ENCODE assay signal across 11 cellular contexts in genomic region chr16:17784073-17784472, GRCh38.
DNase-seq lines count a peak whose midpoint lies in the region; ATAC-seq, FAIRE-seq and TF ChIP-seq lines count a peak whose summit lies in the region.
"Had no signal": no experiment of that assay in that cellular context is flagged by ENCODE, and none has a peak within 500 bp of the region (broad histone marks: within the 10 kb centered on the region; RNA-seq: fewer than 3 reads in every experiment).

No MANE protein-coding gene starts in this region.

- FAIRE-seq in kidney (lab: Jason Lieb, UNC) = no peak

- WGBS in right cardiac atrium = 13% methylated on average over 6 of the region's 6 CpGs

- POLR2A ChIA-PET in A673 (lab: Charles Lee; ENCODE audit: low non-redundant PET) = no interaction called here

- ATAC-seq in RWPE2 (ENCODE audit: low read depth) (peak; percentile 64), GM18873 (IDR thresholded peaks at IDR 0.05; ENCODE audit: low FRiP score, unreplicated experiment) (no peak), left ventricle myocardium superior (no peak), right cardiac atrium (no peak)

- H3K4me3 ChIP-seq in A673 (ENCODE audit: low read depth, low read length, poor library complexity, severe bottlenecking) = no peak overlapping the region
- H3K4me3 ChIP-seq in HFF-Myc (replicated peaks; ENCODE audit: low read depth, low read length) = no peak overlapping the region
- no peak overlapping the region for H3K4me3 ChIP-seq in RWPE2 (ENCODE audit: severe bottlenecking)
- no peak overlapping the region for H3K4me3 ChIP-seq in kidney (ENCODE audit: low read length in 2 of 2)
- no peak overlapping the region for H3K4me3 ChIP-seq in right cardiac atrium (ENCODE audit: low read length)

- CTCF ChIA-PET in A673 (lab: Charles Lee) = no interaction called here

- H3K27me3 ChIP-seq in A673 (replicated peaks; ENCODE audit: insufficient read depth, low read depth, low read length, poor library complexity) (no peaks in the 10 kb centered on the region), RWPE2 (ENCODE audit: insufficient read depth, poor library complexity, severe bottlenecking) (peaks cover 11% of the 10 kb centered on the region), right cardiac atrium (ENCODE audit: control insufficient read depth, insufficient read depth) (no peaks in the 10 kb centered on the region)

- H3K9ac ChIP-seq in kidney (ENCODE audit: low read length in 2 of 2) = no peak overlapping the region

- TF ChIP-seq CTCF in A673 (conservative IDR thresholded peaks at IDR 0.05; ENCODE audit: low read depth, low read length) (no peak), HFF-Myc (IDR thresholded peaks at IDR 0.05; ENCODE audit: low read depth, low read length, missing control alignments) (no peak), RWPE2 (IDR thresholded peaks at IDR 0.05; ENCODE audit: poor library complexity, severe bottlenecking) (no peak), kidney (IDR thresholded peaks at IDR 0.05; ENCODE audit: borderline replicate concordance, extremely low read depth, insufficient read depth) (no peak)

- DNase-seq in A673 (ENCODE audit: low spot score) = peak; percentile 42
- peak; percentile 48 for DNase-seq in HFF-Myc (ENCODE audit: extremely low read depth, low read depth)
- no peak for DNase-seq in RWPE2 (ENCODE audit: low spot score)
- DNase-seq in fibroblast of peridontal ligament (ENCODE audit: extremely low read depth) = peak; percentile 52
- DNase-seq in kidney = no peak
- no peak for DNase-seq in left ventricle myocardium superior
- DNase-seq in right cardiac atrium = no peak
- DNase-seq: activated naive CD4-positive, alpha-beta T cell treated with Interleukin-2 at 50 U/mL for 16 hours; NCI-H1930; SHP77 treated with DMSO at 0.1 percent for 48 hours had no signal

- H3K27ac ChIP-seq in A673 (ENCODE audit: low read depth, low read length, poor library complexity, severe bottlenecking) (no peak overlapping the region), RWPE2 (ENCODE audit: poor library complexity, severe bottlenecking) (no peak overlapping the region), kidney (ENCODE audit: low read depth in 2 of 2, low read length in 2 of 2) (no peak overlapping the region), right cardiac atrium (ENCODE audit: low read length) (no peak overlapping the region)

- H3K36me3 ChIP-seq in A673 (ENCODE audit: insufficient read depth, low read length, poor library complexity, severe bottlenecking) (no peaks in the 10 kb centered on the region), RWPE2 (ENCODE audit: low read depth) (no peaks in the 10 kb centered on the region), kidney (ENCODE audit: control insufficient read depth in 1 of 2, insufficient read depth in 2 of 2, low read length in 2 of 2) (no peaks in the 10 kb centered on the region)

- H3K9me3 ChIP-seq in A673 (ENCODE audit: low read depth, low read length, poor library complexity, severe bottlenecking) (no peaks in the 10 kb centered on the region), RWPE2 (ENCODE audit: severe bottlenecking) (no peaks in the 10 kb centered on the region), kidney (ENCODE audit: control insufficient read depth in 1 of 2, low read length in 2 of 2) (no peaks in the 10 kb centered on the region), right cardiac atrium (ENCODE audit: control insufficient read depth, low read length) (no peaks in the 10 kb centered on the region)

- no TSS peak for BruUV-seq in A673 (replicated peaks; lab: Mats Ljungman, UMichigan)

- H3K4me1 ChIP-seq in A673 (ENCODE audit: insufficient read depth, low read length, poor library complexity, severe bottlenecking) = no peaks in the 10 kb centered on the region
- H3K4me1 ChIP-seq in RWPE2 (ENCODE audit: insufficient read depth, poor library complexity, severe bottlenecking) = peaks cover under 1% of the 10 kb centered on the region
- H3K4me1 ChIP-seq in kidney (ENCODE audit: control insufficient read depth in 1 of 2, insufficient read depth in 1 of 2, low read depth in 1 of 2, low read length in 2 of 2) = no peaks in the 10 kb centered on the region
- no peaks in the 10 kb centered on the region for H3K4me1 ChIP-seq in right cardiac atrium (ENCODE audit: control insufficient read depth, insufficient read depth, low read length)

- intact Hi-C loops in A673 (cut with micrococcal nuclease; ENCODE audit: unreplicated experiment) = no loop called here
- intact Hi-C loops in kidney (cut with DNase I) = no loop called here
- intact Hi-C loops in left ventricle myocardium superior (cut with micrococcal nuclease) = no loop called here
- intact Hi-C loops in right cardiac atrium (cut with DNase I) = no loop called here

Comparison
In these comparisons a context has a peak if more than half of its experiments do, and no peak if none do; other contexts are left out.
1. DNase-seq: peak in A673 (single experiment), HFF-Myc (single experiment) and fibroblast of peridontal ligament (single experiment); none in RWPE2 (single experiment), kidney (single experiment), left ventricle myocardium superior (single experiment) and right cardiac atrium (0 of 3).